Comparison of ENCODE assay signal across 8 cellular contexts in the genomic region with DNA sequence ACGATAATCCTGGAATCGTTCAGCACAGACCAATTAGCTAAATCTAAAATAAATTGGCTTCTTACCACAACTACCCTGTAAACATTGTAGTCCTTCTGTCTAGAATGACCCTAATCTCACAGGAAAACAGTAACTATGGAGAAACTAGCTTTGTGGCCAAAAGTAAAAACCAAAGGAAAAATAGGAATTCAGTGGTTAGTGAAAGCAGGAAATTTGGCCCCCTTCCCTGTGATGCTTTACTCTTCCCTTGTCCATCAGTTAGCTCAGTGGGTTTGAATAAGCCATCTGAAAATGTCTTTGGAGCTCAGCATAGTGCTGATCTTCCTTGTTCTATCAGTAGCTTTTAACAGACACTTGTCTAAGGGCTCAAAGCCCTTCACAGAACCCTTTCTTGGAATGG. TPM values are rescaled to one million over a fixed set of nuclear protein-coding genes. Genes with fewer than 3 reads are reported as not detected.
DNase-seq lines count a peak whose midpoint lies in the region; ATAC-seq, FAIRE-seq and TF ChIP-seq lines count a peak whose summit lies in the region.

No MANE protein-coding gene starts in this region.

- H3K4me3 ChIP-seq in CD4-positive, CD25-positive, alpha-beta regulatory T cell (ENCODE audit: low read depth, low read length), result peak overlapping the region; percentile 93
- H3K4me3 ChIP-seq in KMS-11 (IDR thresholded peaks at IDR 0.05; ENCODE audit: insufficient read depth, low read depth, low read length) (peak overlapping the region; percentile 61), colonic mucosa (peak overlapping the region; percentile 88)

- CTCF ChIA-PET in GM10248 (lab: Yijun Ruan, JAX), result interaction anchor here (0.9 to 2.7 kb wide), 7 partner anchors 9 to 266 kb away, joined by 3 to 16 read pairs (median 4); no protein-coding TSS in a partner anchor

- peaks cover 43% of the 10 kb centered on the region for H3K79me2 ChIP-seq in KMS-11 (ENCODE audit: insufficient read depth, low read depth)

- H3K9ac ChIP-seq in KMS-11, result peak overlapping the region; percentile 92; the same call in 1 of the 2 replicates
- no peak overlapping the region for H3K9ac ChIP-seq in colonic mucosa (ENCODE audit: low read depth in 2 of 2, low read length in 2 of 2)

- peaks cover 10% of the 10 kb centered on the region for H3K36me3 Mint-ChIP-seq in CD4-positive, CD25-positive, alpha-beta regulatory T cell
- peaks cover 14% of the 10 kb centered on the region for H3K36me3 Mint-ChIP-seq in nephron (ENCODE audit: low read depth)

- no peak for FAIRE-seq in RCC 7860 (lab: Jason Lieb, UNC)

- intact Hi-C loops in colonic mucosa (cut with DNase I), result loop anchor here (10.0 kb wide), 1 partner anchor 658 kb away; a partner anchor contains a TSS

- H3K4me1 Mint-ChIP-seq in CD4-positive, CD25-positive, alpha-beta regulatory T cell, result peaks cover 25 to 53% (median 39%) of the 10 kb centered on the region in 4 donors
- peaks cover 25% of the 10 kb centered on the region for H3K4me1 Mint-ChIP-seq in nephron

- DNase-seq in CD4-positive, CD25-positive, alpha-beta regulatory T cell, result no peak
- DNase-seq in colonic mucosa (no peak), GM10248 (ENCODE audit: extremely low spot score) (no peak), cerebellum (ENCODE audit: low spot score) (no peak), RCC 7860 (ENCODE audit: low spot score) (no peak)

- no peak for TF ChIP-seq CTCF in KMS-11 (conservative IDR thresholded peaks at IDR 0.05; ENCODE audit: low read depth, low read length)
- TF ChIP-seq CTCF in colonic mucosa (IDR thresholded peaks at IDR 0.05), result no peak
- TF ChIP-seq CTCF in nephron (IDR thresholded peaks at IDR 0.05; ENCODE audit: unreplicated experiment in 3 of 3), result no peak
- TF ChIP-seq CTCF in GM10248 (IDR thresholded peaks at IDR 0.05; ENCODE audit: control extremely low read depth, extremely low read depth, low read depth, missing control alignments), result no peak

- no peaks in the 10 kb centered on the region for H3K9me3 ChIP-seq in CD4-positive, CD25-positive, alpha-beta regulatory T cell (ENCODE audit: control insufficient read depth in 2 of 2, low read length in 2 of 2)
- no peaks in the 10 kb centered on the region for H3K9me3 ChIP-seq in colonic mucosa

- H2AFZ ChIP-seq in KMS-11 (ENCODE audit: low read depth), result no peak overlapping the region

- ATAC-seq in CD4-positive, CD25-positive, alpha-beta regulatory T cell (ENCODE audit: low read depth in 2 of 2), result no peak
- no peak for ATAC-seq in GM19324 (IDR thresholded peaks at IDR 0.05; ENCODE audit: low FRiP score, unreplicated experiment)

- H3K27ac ChIP-seq in CD4-positive, CD25-positive, alpha-beta regulatory T cell (ENCODE audit: insufficient read depth, low read length, poor library complexity, severe bottlenecking), result no peak overlapping the region
- no peak overlapping the region for H3K27ac ChIP-seq in KMS-11
- no peak overlapping the region for H3K27ac ChIP-seq in colonic mucosa

- peak overlapping the region; percentile 93 to 97 (median 94) for H3K4me3 Mint-ChIP-seq in CD4-positive, CD25-positive, alpha-beta regulatory T cell
- peak overlapping the region; percentile 94 to 99 (median 98) for H3K4me3 Mint-ChIP-seq in nephron

- peak overlapping the region; percentile 83 for H3K4me2 ChIP-seq in KMS-11

- H3K9me3 Mint-ChIP-seq in CD4-positive, CD25-positive, alpha-beta regulatory T cell, result peaks cover 0 to 2% (median 0%) of the 10 kb centered on the region in 7 donors
- no peaks in the 10 kb centered on the region for H3K9me3 Mint-ChIP-seq in nephron

- POLR2A ChIA-PET in GM10248 (lab: Yijun Ruan, JAX), result interaction anchor here (0.9 kb wide), 1 partner anchor 9 kb away, joined by 6 read pairs; no protein-coding TSS in a partner anchor

- peaks cover 10% of the 10 kb centered on the region for H3K36me3 ChIP-seq in CD4-positive, CD25-positive, alpha-beta regulatory T cell (ENCODE audit: control insufficient read depth, insufficient read depth, low read length)
- H3K36me3 ChIP-seq in KMS-11 (ENCODE audit: insufficient read depth) (no peaks in the 10 kb centered on the region; the same call in 1 of the 2 replicates), colonic mucosa (no peaks in the 10 kb centered on the region)

- H3K27ac Mint-ChIP-seq in CD4-positive, CD25-positive, alpha-beta regulatory T cell, result peak overlapping the region in 2 of 3 donors; percentile 75 to 93
- peak overlapping the region in 2 of 3 experiments; percentile 70 to 90 for H3K27ac Mint-ChIP-seq in nephron

- peaks cover 1% of the 10 kb centered on the region for H3K27me3 Mint-ChIP-seq in CD4-positive, CD25-positive, alpha-beta regulatory T cell
- H3K27me3 Mint-ChIP-seq in nephron (ENCODE audit: low read depth), result no peaks in the 10 kb centered on the region

- H3K27me3 ChIP-seq in CD4-positive, CD25-positive, alpha-beta regulatory T cell (ENCODE audit: control insufficient read depth, insufficient read depth, low read length), result peaks cover 2% of the 10 kb centered on the region
- H3K27me3 ChIP-seq in KMS-11 (ENCODE audit: insufficient read depth, low read depth), result no peaks in the 10 kb centered on the region
- H3K27me3 ChIP-seq in colonic mucosa, result no peaks in the 10 kb centered on the region

- H3K4me1 ChIP-seq in CD4-positive, CD25-positive, alpha-beta regulatory T cell (ENCODE audit: control insufficient read depth, insufficient read depth, low read length, poor library complexity, severe bottlenecking), result peaks cover 39% of the 10 kb centered on the region
- H3K4me1 ChIP-seq in KMS-11 (ENCODE audit: low read depth, poor library complexity, severe bottlenecking) (peaks cover 28% of the 10 kb centered on the region), colonic mucosa (peaks cover 7% of the 10 kb centered on the region)

- H4K20me1 ChIP-seq in KMS-11 (ENCODE audit: insufficient read depth), result peaks cover 7% of the 10 kb centered on the region; the same call in 1 of the 2 replicates

RNA-seq across cellular contexts. Expression of a gene that starts 1.6 kb away (rescaled TPM):
- 44.7 TPM for total RNA-seq in CD4-positive, CD25-positive, alpha-beta regulatory T cell
- polyA plus RNA-seq in CD4-positive, CD25-positive, alpha-beta regulatory T cell, result 10 to 100 TPM; 45.4 to 53.2 (median 47.3) TPM
- 10 to 100 TPM; 33.5 to 45.5 TPM for total RNA-seq in colonic mucosa
- 74.4 TPM for total RNA-seq in cerebellum
